ENCODE assay signal across 11 cellular contexts in the genomic region with DNA sequence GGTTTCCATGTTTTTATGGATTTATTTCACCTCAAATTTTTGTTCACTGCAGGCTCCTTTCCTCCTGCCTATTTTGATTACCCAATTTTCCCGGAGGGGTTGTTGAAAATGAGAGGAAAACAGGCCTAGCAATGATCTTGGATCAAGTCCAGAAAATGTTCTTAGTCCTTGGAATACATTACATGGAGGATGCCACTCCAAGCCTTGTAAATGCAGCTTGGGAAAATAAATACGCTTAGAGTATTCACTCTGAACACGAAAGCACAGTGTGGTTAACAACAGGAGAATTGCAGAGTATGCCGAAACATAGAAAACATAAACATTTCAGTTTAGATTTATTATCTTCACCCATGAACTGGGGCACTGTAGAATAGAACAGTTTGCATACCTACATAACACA. TPM values are rescaled to one million over a fixed set of nuclear protein-coding genes. Genes with fewer than 3 reads are reported as not detected.
DNase-seq lines count a peak whose midpoint lies in the region; ATAC-seq and TF ChIP-seq lines count a peak whose summit lies in the region.
"Had no signal": no experiment of that assay in that cellular context is flagged by ENCODE, and none has a peak within 500 bp of the region (broad histone marks: within the 10 kb centered on the region; RNA-seq: fewer than 3 reads in every experiment).

No MANE protein-coding gene starts in this region.

- TF ChIP-seq CTCF in HEK293 (tag by site-specific recombination; IDR thresholded peaks at IDR 0.05) (no peak), cardiac fibroblast (IDR thresholded peaks at IDR 0.05; ENCODE audit: low read depth, low read length) (no peak), prostate gland (IDR thresholded peaks at IDR 0.05) (no peak)

- POLR2A ChIA-PET in HEK293 (lab: Yijun Ruan, JAX): no interaction called here

- H3K27me3 ChIP-seq in prostate gland (replicated peaks; ENCODE audit: insufficient read depth): no peaks in the 10 kb centered on the region

- no peaks in the 10 kb centered on the region for H3K9me3 ChIP-seq in HEK293 (ENCODE audit: control insufficient read depth, insufficient read depth, low read depth, low read length)
- no peaks in the 10 kb centered on the region for H3K9me3 ChIP-seq in prostate gland

- H3K4me3 ChIP-seq in HEK293 (ENCODE audit: low read depth, low read length): no peak overlapping the region
- no peak overlapping the region for H3K4me3 ChIP-seq in cardiac fibroblast (replicated peaks in 1 of 2; ENCODE audit: low read depth in 2 of 2, low read length in 2 of 2)
- H3K4me3 ChIP-seq in prostate gland: no peak overlapping the region
- H3K4me3 ChIP-seq: skin epidermis had no signal

- WGBS in prostate gland: 20% methylated on average over 4 of the region's 4 CpGs

- ATAC-seq in HG03097 (IDR thresholded peaks at IDR 0.05; ENCODE audit: low FRiP score, unreplicated experiment): no peak

- TF ChIP-seq POLR2A in prostate gland (IDR thresholded peaks at IDR 0.05): no peak

- H3K4me1 ChIP-seq in HEK293 (ENCODE audit: control insufficient read depth, insufficient read depth, low read length) (peaks cover 4% of the 10 kb centered on the region; the same call in 1 of the 2 replicates), prostate gland (replicated peaks) (no peaks in the 10 kb centered on the region)

- peak overlapping the region; percentile 19; the same call in 1 of the 2 replicates for H3K27ac ChIP-seq in HEK293 (ENCODE audit: extremely low read depth, low read depth, low read length)
- H3K27ac ChIP-seq in prostate gland: no peak overlapping the region

- CTCF ChIA-PET in HEK293 (lab: Yijun Ruan, JAX): no interaction called here

- intact Hi-C loops in prostate gland (cut with DNase I): no loop called here

- peak; percentile 45 for DNase-seq in NCI-H2107 (lab: John Stamatoyannopoulos, UW)
- DNase-seq in cardiac fibroblast (ENCODE audit: low read depth in 2 of 2): peak; percentile 39 to 71
- peak; percentile 70 for DNase-seq in renal cortical epithelial cell (ENCODE audit: low read depth)
- no peak for DNase-seq in NCI-H82 treated with DMSO at 0.1 percent for 48 hours (lab: John Stamatoyannopoulos, UW; ENCODE audit: unreplicated experiment)
- no peak for DNase-seq in prostate gland (ENCODE audit: low spot score)
- DNase-seq in glomerular visceral epithelial cell (ENCODE audit: extremely low spot score): no peak
- DNase-seq: activated naive CD8-positive, alpha-beta T cell treated with anti-CD3 and anti-CD28 coated beads for 36 hours; effector CD8-positive, alpha-beta T cell had no signal

- H3K36me3 ChIP-seq in HEK293 (ENCODE audit: control insufficient read depth in 2 of 2, insufficient read depth in 1 of 2, low read length in 2 of 2) (no peaks in the 10 kb centered on the region), prostate gland (no peaks in the 10 kb centered on the region)

TF ChIP-seq in HEK293, 187 proteins besides CTCF, POLR2A, EP300 and RAD21 (continues in another document):
- TF ChIP-seq ZNF239 (tag by site-specific recombination; IDR thresholded peaks at IDR 0.05) (no peak), ZBTB21 (tag by site-specific recombination; IDR thresholded peaks at IDR 0.05) (0 out of 2 replicates have a peak, but pooled peaks have one; percentile 18), FEZF1 (tag by site-specific recombination; IDR thresholded peaks at IDR 0.05) (peak; percentile 73), ZBTB1 (tag by site-specific recombination; IDR thresholded peaks at IDR 0.05) (no peak), ZSCAN30 (tag by site-specific recombination; IDR thresholded peaks at IDR 0.05) (peak; percentile 18; the same call in 1 of the 2 replicates), ZNF155 (tag by site-specific recombination; IDR thresholded peaks at IDR 0.05) (no peak), ZNF843 (tag by site-specific recombination; IDR thresholded peaks at IDR 0.05) (no peak), ZNF596 (tag by site-specific recombination; IDR thresholded peaks at IDR 0.05) (no peak), ZNF670 (tag by site-specific recombination; IDR thresholded peaks at IDR 0.05; ENCODE audit: low read depth) (no peak), ZNF16 (tag by site-specific recombination; IDR thresholded peaks at IDR 0.05; ENCODE audit: low read depth) (no peak), ZNF768 (tag by site-specific recombination; IDR thresholded peaks at IDR 0.05) (no peak), ZNF433 (tag by site-specific recombination; IDR thresholded peaks at IDR 0.05; ENCODE audit: low read depth) (no peak), IKZF3 (tag by site-specific recombination; IDR thresholded peaks at IDR 0.05) (peak; percentile 61; the same call in 1 of the 2 replicates)
- TF ChIP-seq, protein P1, sequence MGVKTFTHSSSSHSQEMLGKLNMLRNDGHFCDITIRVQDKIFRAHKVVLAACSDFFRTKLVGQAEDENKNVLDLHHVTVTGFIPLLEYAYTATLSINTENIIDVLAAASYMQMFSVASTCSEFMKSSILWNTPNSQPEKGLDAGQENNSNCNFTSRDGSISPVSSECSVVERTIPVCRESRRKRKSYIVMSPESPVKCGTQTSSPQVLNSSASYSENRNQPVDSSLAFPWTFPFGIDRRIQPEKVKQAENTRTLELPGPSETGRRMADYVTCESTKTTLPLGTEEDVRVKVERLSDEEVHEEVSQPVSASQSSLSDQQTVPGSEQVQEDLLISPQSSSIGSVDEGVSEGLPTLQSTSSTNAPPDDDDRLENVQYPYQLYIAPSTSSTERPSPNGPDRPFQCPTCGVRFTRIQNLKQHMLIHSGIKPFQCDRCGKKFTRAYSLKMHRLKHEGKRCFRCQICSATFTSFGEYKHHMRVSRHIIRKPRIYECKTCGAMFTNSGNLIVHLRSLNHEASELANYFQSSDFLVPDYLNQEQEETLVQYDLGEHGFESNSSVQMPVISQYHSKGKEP (tag by site-specific recombination; IDR thresholded peaks at IDR 0.05): peak; percentile 71
- TF ChIP-seq, protein P2, sequence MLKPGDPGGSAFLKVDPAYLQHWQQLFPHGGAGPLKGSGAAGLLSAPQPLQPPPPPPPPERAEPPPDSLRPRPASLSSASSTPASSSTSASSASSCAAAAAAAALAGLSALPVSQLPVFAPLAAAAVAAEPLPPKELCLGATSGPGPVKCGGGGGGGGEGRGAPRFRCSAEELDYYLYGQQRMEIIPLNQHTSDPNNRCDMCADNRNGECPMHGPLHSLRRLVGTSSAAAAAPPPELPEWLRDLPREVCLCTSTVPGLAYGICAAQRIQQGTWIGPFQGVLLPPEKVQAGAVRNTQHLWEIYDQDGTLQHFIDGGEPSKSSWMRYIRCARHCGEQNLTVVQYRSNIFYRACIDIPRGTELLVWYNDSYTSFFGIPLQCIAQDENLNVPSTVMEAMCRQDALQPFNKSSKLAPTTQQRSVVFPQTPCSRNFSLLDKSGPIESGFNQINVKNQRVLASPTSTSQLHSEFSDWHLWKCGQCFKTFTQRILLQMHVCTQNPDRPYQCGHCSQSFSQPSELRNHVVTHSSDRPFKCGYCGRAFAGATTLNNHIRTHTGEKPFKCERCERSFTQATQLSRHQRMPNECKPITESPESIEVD (tag by site-specific recombination; IDR thresholded peaks at IDR 0.05): 0 out of 2 replicates have a peak, but pooled peaks have one; percentile 26
- TF ChIP-seq, protein P3, sequence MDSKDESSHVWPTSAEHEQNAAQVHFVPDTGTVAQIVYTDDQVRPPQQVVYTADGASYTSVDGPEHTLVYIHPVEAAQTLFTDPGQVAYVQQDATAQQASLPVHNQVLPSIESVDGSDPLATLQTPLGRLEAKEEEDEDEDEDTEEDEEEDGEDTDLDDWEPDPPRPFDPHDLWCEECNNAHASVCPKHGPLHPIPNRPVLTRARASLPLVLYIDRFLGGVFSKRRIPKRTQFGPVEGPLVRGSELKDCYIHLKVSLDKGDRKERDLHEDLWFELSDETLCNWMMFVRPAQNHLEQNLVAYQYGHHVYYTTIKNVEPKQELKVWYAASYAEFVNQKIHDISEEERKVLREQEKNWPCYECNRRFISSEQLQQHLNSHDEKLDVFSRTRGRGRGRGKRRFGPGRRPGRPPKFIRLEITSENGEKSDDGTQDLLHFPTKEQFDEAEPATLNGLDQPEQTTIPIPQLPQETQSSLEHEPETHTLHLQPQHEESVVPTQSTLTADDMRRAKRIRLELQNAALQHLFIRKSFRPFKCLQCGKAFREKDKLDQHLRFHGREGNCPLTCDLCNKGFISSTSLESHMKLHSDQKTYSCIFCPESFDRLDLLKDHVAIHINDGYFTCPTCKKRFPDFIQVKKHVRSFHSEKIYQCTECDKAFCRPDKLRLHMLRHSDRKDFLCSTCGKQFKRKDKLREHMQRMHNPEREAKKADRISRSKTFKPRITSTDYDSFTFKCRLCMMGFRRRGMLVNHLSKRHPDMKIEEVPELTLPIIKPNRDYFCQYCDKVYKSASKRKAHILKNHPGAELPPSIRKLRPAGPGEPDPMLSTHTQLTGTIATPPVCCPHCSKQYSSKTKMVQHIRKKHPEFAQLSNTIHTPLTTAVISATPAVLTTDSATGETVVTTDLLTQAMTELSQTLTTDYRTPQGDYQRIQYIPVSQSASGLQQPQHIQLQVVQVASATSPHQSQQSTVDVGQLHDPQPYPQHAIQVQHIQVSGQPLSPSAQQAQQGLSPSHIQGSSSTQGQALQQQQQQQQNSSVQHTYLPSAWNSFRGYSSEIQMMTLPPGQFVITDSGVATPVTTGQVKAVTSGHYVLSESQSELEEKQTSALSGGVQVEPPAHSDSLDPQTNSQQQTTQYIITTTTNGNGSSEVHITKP (tag by site-specific recombination; IDR thresholded peaks at IDR 0.05): peak; percentile 41; the same call in 1 of the 2 replicates
- TF ChIP-seq, protein P4, sequence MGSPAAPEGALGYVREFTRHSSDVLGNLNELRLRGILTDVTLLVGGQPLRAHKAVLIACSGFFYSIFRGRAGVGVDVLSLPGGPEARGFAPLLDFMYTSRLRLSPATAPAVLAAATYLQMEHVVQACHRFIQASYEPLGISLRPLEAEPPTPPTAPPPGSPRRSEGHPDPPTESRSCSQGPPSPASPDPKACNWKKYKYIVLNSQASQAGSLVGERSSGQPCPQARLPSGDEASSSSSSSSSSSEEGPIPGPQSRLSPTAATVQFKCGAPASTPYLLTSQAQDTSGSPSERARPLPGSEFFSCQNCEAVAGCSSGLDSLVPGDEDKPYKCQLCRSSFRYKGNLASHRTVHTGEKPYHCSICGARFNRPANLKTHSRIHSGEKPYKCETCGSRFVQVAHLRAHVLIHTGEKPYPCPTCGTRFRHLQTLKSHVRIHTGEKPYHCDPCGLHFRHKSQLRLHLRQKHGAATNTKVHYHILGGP (tag by site-specific recombination; IDR thresholded peaks at IDR 0.05): peak; percentile 87

RNA-seq across cellular contexts. Expression of a gene that starts 7.8 kb away (rescaled TPM):
- total RNA-seq in renal cortical epithelial cell (0.52 and 0.70 TPM in 2 replicates), prostate gland (1 to 10 TPM; 5.7 to 7.2 TPM)
- total RNA-seq: activated naive CD8-positive, alpha-beta T cell treated with anti-CD3 and anti-CD28 coated beads for 36 hours had no signal

Comparison
In these comparisons a context has a peak if more than half of its experiments do, and no peak if none do; other contexts are left out.
1. DNase-seq: peak in NCI-H2107 (single experiment), cardiac fibroblast (2 of 2) and renal cortical epithelial cell (single experiment); none in NCI-H82 treated with DMSO at 0.1 percent for 48 hours (single experiment), prostate gland (single experiment) and glomerular visceral epithelial cell (single experiment).